ENCODE assay signal across 14 cellular contexts in the genomic region with DNA sequence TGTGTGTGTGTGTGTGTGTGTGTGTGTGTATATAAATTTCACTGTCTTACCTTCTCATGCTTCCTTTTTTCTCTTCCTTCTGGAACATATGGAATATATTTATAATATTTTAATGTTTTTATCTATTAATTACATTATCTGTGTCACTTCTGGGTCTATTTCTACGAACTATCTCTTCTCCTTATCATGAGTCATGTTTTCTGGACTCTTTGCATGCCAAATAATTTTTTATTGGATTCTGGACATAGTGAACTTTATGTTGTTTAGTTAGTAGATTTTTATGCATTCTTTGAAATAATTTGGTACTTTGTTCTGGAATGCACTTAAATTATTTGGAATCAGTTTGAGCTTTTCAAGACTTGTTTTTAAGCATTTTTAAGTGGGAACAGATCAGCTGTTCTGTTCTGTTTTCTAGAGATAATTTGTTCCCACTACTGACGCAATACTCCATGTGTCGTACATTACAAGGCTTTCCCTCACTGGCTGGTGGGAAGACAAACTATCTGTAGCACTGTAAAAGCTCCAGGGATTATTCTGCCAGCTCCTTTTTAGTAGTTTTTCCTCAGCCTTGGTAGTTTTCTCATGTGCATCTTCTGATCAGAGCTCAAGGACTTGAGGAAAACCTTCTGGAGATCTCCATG.
"Had no signal": no experiment of that assay in that cellular context is flagged by ENCODE, and none has a peak within 500 bp of the region (broad histone marks: within the 10 kb centered on the region; RNA-seq: fewer than 3 reads in every experiment).

No MANE protein-coding gene starts in this region.

- DNase-seq: activated CD4-positive, alpha-beta memory T cell treated with anti-CD3 and anti-CD28 coated beads for 36 hours; activated CD4-positive, alpha-beta T cell treated with anti-CD3 and anti-CD28 coated beads for 1 hour; activated effector memory CD4-positive, alpha-beta T cell treated with anti-CD3 and anti-CD28 coated beads, Interleukin-2, amount 50 U/mL, for 16 hours; activated T-cell treated with anti-CD3 and anti-CD28 coated beads, Interleukin-2, amount 50 U/mL, for 4 hours; colonic mucosa; effector CD4-positive, alpha-beta T cell; left lung; mesendoderm; stimulated activated CD4-positive, alpha-beta T cell treated with anti-CD3 and anti-CD28 coated beads, Interleukin-15, amount 100 ng/mL, for 24 hours; stimulated activated CD4-positive, alpha-beta T cell treated with anti-CD3 and anti-CD28 coated beads, Interleukin-4, amount 100 ng/mL, for 24 hours; stimulated activated naive CD8-positive, alpha-beta T cell treated with anti-CD3 and anti-CD28 coated beads, Interleukin-15, amount 100 ng/mL, for 72 hours; SW 1271 had no signal

- H3K27ac ChIP-seq: colonic mucosa, left lung, thoracic aorta had no signal

- H3K4me1 ChIP-seq: colonic mucosa, left lung had no signal

- H3K27me3 ChIP-seq: colonic mucosa, left lung had no signal

- H3K9me3 ChIP-seq: colonic mucosa, left lung, thoracic aorta had no signal

- H3K4me3 ChIP-seq: colonic mucosa, left lung, thoracic aorta had no signal

- H3K36me3 ChIP-seq: colonic mucosa, left lung, thoracic aorta had no signal

- ATAC-seq: activated naive CD4-positive, alpha-beta T cell treated with anti-CD3 and anti-CD28 coated beads, Interleukin-2, amount 50 U/mL, for 72 hours; activated T-cell treated with anti-CD3 and anti-CD28 coated beads, Interleukin-2, amount 50 U/mL, for 4 hours; left lung; stimulated activated naive CD8-positive, alpha-beta T cell treated with anti-CD3 and anti-CD28 coated beads, Interleukin-15, amount 100 ng/mL, for 72 hours had no signal
